In the genomic region with DNA sequence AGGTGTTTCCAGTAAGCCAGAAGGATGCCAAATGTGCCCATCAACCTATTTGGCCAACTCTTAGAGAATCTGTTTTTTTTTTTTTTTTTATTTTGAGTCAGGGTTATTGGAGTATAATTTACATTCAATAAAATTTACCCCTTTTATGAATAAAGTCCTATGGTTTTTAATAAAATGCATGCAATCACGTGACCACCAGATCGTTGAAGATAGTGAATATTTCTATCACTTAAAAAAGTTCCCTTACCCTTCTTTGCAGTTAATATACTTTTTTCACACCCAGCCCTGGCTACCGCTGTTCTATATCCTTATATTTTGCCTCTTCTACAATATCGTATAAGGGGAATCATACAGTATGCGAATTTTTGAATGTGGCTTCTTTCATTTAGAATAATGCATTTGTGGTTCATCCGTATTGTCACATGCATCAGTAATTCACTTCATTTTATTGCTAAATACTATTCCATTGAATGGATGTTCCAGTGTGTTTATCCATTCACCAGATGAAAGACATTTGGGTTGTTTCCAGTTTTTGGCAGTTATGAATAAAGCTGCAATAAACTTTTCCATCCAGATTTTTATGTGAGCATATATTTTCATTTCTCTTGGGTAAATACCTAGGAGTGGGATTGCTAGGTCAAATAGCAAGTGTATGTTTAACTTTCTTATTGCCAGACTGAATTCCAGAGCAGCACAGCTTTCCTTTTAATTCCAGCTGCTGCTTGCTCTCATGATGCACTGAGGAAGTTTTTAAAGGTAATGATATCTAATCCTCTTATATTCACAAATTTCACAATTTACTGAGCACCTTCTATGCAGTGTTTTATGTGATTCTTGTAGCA, we compare ENCODE assay signal across 29 cellular contexts.
"Had no signal": no experiment of that assay in that cellular context is flagged by ENCODE, and none has a peak within 500 bp of the region (broad histone marks: within the 10 kb centered on the region; RNA-seq: fewer than 3 reads in every experiment).

No MANE protein-coding gene starts in this region.

- H3K27me3 ChIP-seq: heart right ventricle, hepatocyte, left lung, neutrophil, tibial nerve, uterus had no signal

- H2AFZ ChIP-seq: hepatocyte, neural progenitor cell, parathyroid adenoma had no signal

- H3K79me2 ChIP-seq: hepatocyte, parathyroid adenoma had no signal

- H3K36me3 ChIP-seq: heart right ventricle, left lung, lower lobe of right lung, neural progenitor cell, neutrophil, tibial nerve, uterus had no signal

- H3K9me3 ChIP-seq: heart right ventricle, left lung, lower lobe of right lung, neutrophil, psoas muscle, tibial nerve, uterus had no signal

- H3K4me1 ChIP-seq: left lung, lower lobe of right lung, neural progenitor cell, parathyroid adenoma had no signal

- H3K27ac ChIP-seq: heart right ventricle, hepatocyte, left lung, lower lobe of right lung, neural progenitor cell, neutrophil, parathyroid adenoma, psoas muscle, skin epidermis, tibial nerve, uterus had no signal

- ATAC-seq: heart right ventricle; left cardiac atrium; left lung; lower lobe of right lung; natural killer cell; psoas muscle; sciatic nerve; stimulated activated effector memory CD8-positive, alpha-beta T cell treated with anti-CD3 and anti-CD28 coated beads, Interleukin-12 subunit alpha, Interleukin-12 subunit beta, amount 100 ng/mL, for 72 hours; stimulated activated naive CD8-positive, alpha-beta T cell treated with anti-CD3 and anti-CD28 coated beads, Interleukin-15, amount 100 ng/mL, for 72 hours had no signal

- FAIRE-seq: keratinocyte had no signal

- H3K9ac ChIP-seq: neural progenitor cell, parathyroid adenoma had no signal

- H3K4me2 ChIP-seq: hepatocyte, neural progenitor cell had no signal

- DNase-seq: heart right ventricle; kidney glomerular epithelial cell; left cardiac atrium; left lung; lower lobe of right lung; mammary epithelial cell; mesenchymal stem cell; naive B cell; natural killer cell; nephron progenitor cell; occipital lobe; psoas muscle; stimulated activated CD4-positive, alpha-beta T cell treated with anti-CD3 and anti-CD28 coated beads, Interleukin-12 subunit alpha, Interleukin-12 subunit beta, amount 100 ng/mL, for 4 hours; stimulated activated CD4-positive, alpha-beta T cell treated with anti-CD3 and anti-CD28 coated beads, Interleukin-15, amount 100 ng/mL, for 24 hours; stimulated activated CD4-positive, alpha-beta T cell treated with anti-CD3 and anti-CD28 coated beads, Interleukin-2, amount 100 ng/mL, for 24 hours; stimulated activated CD4-positive, alpha-beta T cell treated with anti-CD3 and anti-CD28 coated beads, Interleukin-4, amount 100 ng/mL, for 1 hour; stimulated activated naive CD4-positive, alpha-beta T cell treated with Interleukin-2 at 50 U/mL for 16 hours; stimulated activated naive CD8-positive, alpha-beta T cell treated with anti-CD3 and anti-CD28 coated beads, Interleukin-15, amount 100 ng/mL, for 72 hours; substantia nigra; uterus had no signal

- H3K4me3 ChIP-seq: heart right ventricle, hepatocyte, left lung, lower lobe of right lung, neural progenitor cell, psoas muscle, skin epidermis, tibial nerve, uterus had no signal
